In the genomic region with DNA sequence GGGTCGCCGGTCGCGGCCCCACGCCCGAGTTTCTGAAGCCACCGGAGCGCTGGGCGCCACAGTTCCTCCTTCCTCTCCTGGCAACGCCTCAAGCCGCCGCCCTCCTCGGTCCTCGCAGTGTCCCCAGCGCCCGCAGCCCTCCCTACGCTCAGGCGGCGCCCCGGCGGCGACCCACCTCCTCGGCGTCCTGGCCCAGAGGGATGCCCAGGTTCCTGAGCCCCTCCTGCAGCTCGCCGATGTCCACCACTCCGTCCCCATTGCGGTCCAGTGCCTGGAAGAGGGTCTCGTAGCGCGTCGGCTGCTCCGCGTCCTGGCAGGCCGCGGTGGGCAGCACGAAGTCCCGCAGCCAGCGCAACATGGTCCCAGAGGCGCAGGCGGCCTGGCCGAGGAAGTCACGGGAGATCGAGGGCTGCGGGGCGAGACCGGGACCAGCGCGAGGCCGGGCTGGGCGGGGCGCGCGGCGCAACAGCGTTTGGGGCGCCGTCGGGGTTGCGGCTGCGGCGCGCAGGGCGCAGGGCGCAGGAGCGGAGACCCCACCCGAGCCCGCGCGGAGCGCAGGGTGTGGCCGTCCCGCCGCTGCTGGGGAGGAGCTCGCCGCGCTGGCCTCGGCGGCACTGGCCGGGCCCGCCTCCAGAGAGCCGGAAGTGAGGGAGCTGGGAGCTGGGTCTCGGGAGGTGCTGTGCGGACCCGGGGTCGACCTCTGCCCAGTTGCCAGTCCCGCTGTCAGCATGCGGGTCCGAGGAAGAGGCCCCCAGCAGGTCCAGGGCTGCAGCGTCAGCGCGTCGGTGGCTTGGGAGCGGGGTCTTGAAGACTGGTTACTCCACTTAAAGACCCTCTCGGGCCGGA, we compare ENCODE assay signal across 8 cellular contexts. TPM values are rescaled to one million over a fixed set of nuclear protein-coding genes. Genes with fewer than 3 reads are reported as not detected.
DNase-seq lines count a peak whose midpoint lies in the region; ATAC-seq and TF ChIP-seq lines count a peak whose summit lies in the region.

SLC25A24 (minus strand) TSS at position 563 of the 846 bp plus-strand sequence; CDS start at position 358, 205 bp downstream.

- ATAC-seq in GM19324 (IDR thresholded peaks at IDR 0.05; ENCODE audit: low FRiP score, unreplicated experiment) (peak; percentile 76), HG03520 (IDR thresholded peaks at IDR 0.05; ENCODE audit: unreplicated experiment) (peak; percentile 80)

- H3K9me3 ChIP-seq in OCI-LY3 (ENCODE audit: insufficient read depth, low read length): no peaks in the 10 kb centered on the region
- H3K9me3 ChIP-seq in mucosa of rectum (ENCODE audit: control insufficient read depth in 2 of 2, low read length in 2 of 2): no peaks in the 10 kb centered on the region

- peaks cover 3% of the 10 kb centered on the region; the same call in 1 of the 2 replicates for H3K79me2 ChIP-seq in OCI-LY3 (ENCODE audit: low read length)

- H3K27me3 ChIP-seq in OCI-LY3 (ENCODE audit: low read depth, low read length) (peaks cover 4% of the 10 kb centered on the region; the same call in 1 of the 2 replicates), mucosa of rectum (ENCODE audit: control insufficient read depth in 2 of 2, insufficient read depth in 2 of 2, low read length in 2 of 2) (no peaks in the 10 kb centered on the region)

- H2AFZ ChIP-seq in OCI-LY3 (ENCODE audit: low read depth, low read length): peak within 1 kb of the TSS; percentile 92

- peak; percentile 79 for DNase-seq in activated T-cell treated with anti-CD3 and anti-CD28 coated beads, Interleukin-2, amount 50 U/mL, for 1 hour
- no peak for DNase-seq in epithelial cell of proximal tubule (ENCODE audit: low read depth)
- peak; percentile 6 to 32 for DNase-seq in stimulated activated CD8-positive, alpha-beta memory T cell treated with anti-CD3 and anti-CD28 coated beads, Interleukin-4, amount 100 ng/mL, for 4 hours (ENCODE audit: low read depth in 2 of 2, low spot score in 1 of 2)

- H3K36me3 ChIP-seq in OCI-LY3 (replicated peaks; ENCODE audit: low read depth, low read length): no peaks in the 10 kb centered on the region
- peaks cover 3 to 13% of the 10 kb centered on the region in 2 donors for H3K36me3 ChIP-seq in mucosa of rectum (ENCODE audit: control insufficient read depth in 2 of 2, insufficient read depth in 2 of 2, low read length in 2 of 2)

- TF ChIP-seq CTCF in C4-2B (conservative IDR thresholded peaks at IDR 0.05) (no peak), OCI-LY3 (IDR thresholded peaks at IDR 0.05; ENCODE audit: low read depth, low read length) (no peak), epithelial cell of proximal tubule (conservative IDR thresholded peaks at IDR 0.05; ENCODE audit: low read depth, low read length) (no peak)

- H3K9ac ChIP-seq in OCI-LY3 (ENCODE audit: low read length) (peak within 1 kb of the TSS; percentile 90), mucosa of rectum (ENCODE audit: low read depth in 1 of 2, low read length in 2 of 2) (peak within 1 kb of the TSS; percentile 93 to 96)

- no peaks in the 10 kb centered on the region for H4K20me1 ChIP-seq in OCI-LY3 (ENCODE audit: insufficient read depth, low read length)

- H3K4me1 ChIP-seq in OCI-LY3 (ENCODE audit: low read length): peaks cover 9% of the 10 kb centered on the region; the same call in 1 of the 2 replicates
- peaks cover 7 to 20% of the 10 kb centered on the region in 2 donors for H3K4me1 ChIP-seq in mucosa of rectum (ENCODE audit: control insufficient read depth in 2 of 2, insufficient read depth in 2 of 2, low read length in 2 of 2)

- H3K27ac ChIP-seq in C4-2B (peak within 1 kb of the TSS; percentile 83), OCI-LY3 (ENCODE audit: low read length) (0 out of 2 replicates have a peak within 1 kb of the TSS, but pooled peaks have one; percentile 3), mucosa of rectum (ENCODE audit: low read depth in 2 of 2, low read length in 2 of 2) (peak within 1 kb of the TSS; percentile 98)

- H3K4me3 ChIP-seq in OCI-LY3 (ENCODE audit: low read length) (peak within 1 kb of the TSS; percentile 100), epithelial cell of proximal tubule (ENCODE audit: low read depth, low read length) (peak within 1 kb of the TSS; percentile 97), mucosa of rectum (ENCODE audit: low read length in 2 of 2) (peak within 1 kb of the TSS; percentile 84 to 89)

- peak within 1 kb of the TSS; percentile 86 for H3K4me2 ChIP-seq in OCI-LY3 (ENCODE audit: low read length)

RNA-seq across cellular contexts. Expression of gene SLC25A24, which starts in this region (rescaled TPM):
- 66.8 and 76.0 TPM in 2 replicates for total RNA-seq in epithelial cell of proximal tubule

Comparison
In these comparisons a context has a peak if more than half of its experiments do, and no peak if none do; other contexts are left out.
1. H3K27ac ChIP-seq: peak in every context shown above with its lines; median percentile 98 in mucosa of rectum; 83 in C4-2B; 3 in OCI-LY3.